ENCODE assay signal across 8 cellular contexts in genomic region chr10:111076191-111076681, GRCh38. TPM values are rescaled to one million over a fixed set of nuclear protein-coding genes. Genes with fewer than 3 reads are reported as not detected.
DNase-seq lines count a peak whose midpoint lies in the region; ATAC-seq, FAIRE-seq and TF ChIP-seq lines count a peak whose summit lies in the region.

No MANE protein-coding gene starts in this region.

- peak overlapping the region in 1 of 4 experiments; percentile 19; a peak in 2 of 7 replicates for H3K9ac ChIP-seq in H1 (replicated peaks in 1 of 4; ENCODE audit: extremely low read depth in 1 of 4, low read depth in 3 of 4, low read length in 3 of 4)
- H3K9ac ChIP-seq in mesendoderm (ENCODE audit: low read length) = peak overlapping the region; percentile 36

- no peak overlapping the region for H2AK5ac ChIP-seq in H1 (ENCODE audit: low read depth, low read length)
- H2AK5ac ChIP-seq in mesendoderm (ENCODE audit: low read length) = no peak overlapping the region

- TF ChIP-seq POLR2A in H1 (IDR thresholded peaks at IDR 0.05; ENCODE audit: control extremely low read depth in 1 of 2, low read depth in 2 of 2, low read length in 2 of 2) = no peak

- H4K91ac ChIP-seq in H1 (replicated peaks; ENCODE audit: insufficient read length, low read length) = no peak overlapping the region

- H3K4ac ChIP-seq in H1 (replicated peaks; ENCODE audit: insufficient read length, low read depth, low read length) (no peak overlapping the region), mesendoderm (ENCODE audit: low read depth, low read length) (no peak overlapping the region)

- H3K4me3 Mint-ChIP-seq in stimulated activated effector memory CD8-positive, alpha-beta T cell treated with anti-CD3 and anti-CD28 coated beads, Interleukin-12 subunit alpha, Interleukin-12 subunit beta, amount 100 ng/mL, for 72 hours = peak overlapping the region; percentile 61

- peak; percentile 87 for DNase-seq in 8988T
- peak; percentile 19 for DNase-seq in NCI-H2029 treated with DMSO at 0.1 percent for 48 hours (lab: John Stamatoyannopoulos, UW)
- DNase-seq in activated CD4-positive, alpha-beta T cell treated with anti-CD3 and anti-CD28 coated beads for 48 hours = peak; percentile 72
- DNase-seq in H1 (ENCODE audit: low read depth in 1 of 2, low spot score in 2 of 2) = peak; percentile 63 to 96
- peak; percentile 85 for DNase-seq in mesendoderm
- peak; percentile 39 to 79 for DNase-seq in stimulated activated effector memory CD8-positive, alpha-beta T cell treated with anti-CD3 and anti-CD28 coated beads, Interleukin-12 subunit alpha, Interleukin-12 subunit beta, amount 100 ng/mL, for 72 hours (ENCODE audit: low spot score in 2 of 2)

- H2BK120ac ChIP-seq in H1 (replicated peaks; ENCODE audit: low read depth, low read length) (no peak overlapping the region), mesendoderm (ENCODE audit: low read depth, low read length) (no peak overlapping the region)

- peaks cover 0 to 13% (median 0%) of the 10 kb centered on the region in 4 experiments; a peak in 1 of 8 replicates for H3K36me3 ChIP-seq in H1 (ENCODE audit: control insufficient read depth in 2 of 4, insufficient read depth in 4 of 4, low read length in 3 of 4)
- H3K36me3 ChIP-seq in mesendoderm (ENCODE audit: control insufficient read depth, insufficient read depth, low read length) = no peaks in the 10 kb centered on the region

- TF ChIP-seq RAD21 in H1 (IDR thresholded peaks at IDR 0.05 in 1 of 2, conservative IDR thresholded peaks at IDR 0.05 in 1 of 2; ENCODE audit: low read depth in 2 of 2, low read length in 2 of 2) = peak; percentile 98 to 99

- peaks cover 21% of the 10 kb centered on the region for H3K4me1 Mint-ChIP-seq in stimulated activated effector memory CD8-positive, alpha-beta T cell treated with anti-CD3 and anti-CD28 coated beads, Interleukin-12 subunit alpha, Interleukin-12 subunit beta, amount 100 ng/mL, for 72 hours

- peaks cover 0 to 2% of the 10 kb centered on the region in 2 experiments for H4K20me1 ChIP-seq in H1 (replicated peaks in 1 of 2; ENCODE audit: control insufficient read depth in 1 of 2, insufficient read depth in 2 of 2, low read length in 2 of 2)

- WGBS in H1 (ENCODE audit: extremely low coverage in 1 of 2, insufficient coverage in 1 of 2, insufficient read length in 1 of 2, insufficient replicate concordance in 2 of 2, low coverage in 1 of 2, low lambda C conversion rate in 2 of 2, missing lambda C conversion rate in 1 of 2), 2 experiments = 4% methylated on average over 24 of the region's 39 CpGs; no CpG with 5 or more reads in 1 of the 2 experiments
- no CpG with 5 or more reads among the region's 39 CpGs for WGBS in mesendoderm (ENCODE audit: extremely low coverage, insufficient coverage, low lambda C conversion rate)

- POLR2A ChIA-PET in H1 (lab: Charles Lee; ENCODE audit: partially characterized antibody) = interaction anchor here (1.4 kb wide), 1 partner anchor 65 kb away, joined by 3 read pairs; no protein-coding TSS in a partner anchor

- H3K4me3 ChIP-seq in H1 (ENCODE audit: extremely low read depth in 1 of 4, insufficient read depth in 2 of 4, low read depth in 3 of 4, low read length in 4 of 4) (peak overlapping the region; percentile 44 to 75 (median 70)), mesendoderm (ENCODE audit: low read length) (peak overlapping the region; percentile 17)

- H4K5ac ChIP-seq in H1 (ENCODE audit: insufficient read length, low read depth, low read length) (no peak overlapping the region), mesendoderm (ENCODE audit: low read length) (no peak overlapping the region)

- no peak overlapping the region for H3K27ac ChIP-seq in H1 (ENCODE audit: low read depth, low read length)
- H3K27ac ChIP-seq in mesendoderm (ENCODE audit: low read depth, low read length) = no peak overlapping the region

- H3K56ac ChIP-seq in H1 (replicated peaks; ENCODE audit: insufficient read length, low read depth, low read length) (no peak overlapping the region), mesendoderm (ENCODE audit: low read length) (peak overlapping the region; percentile 42)

- peaks cover 0 to 7% (median 2%) of the 10 kb centered on the region in 4 experiments; a peak in 4 of 7 replicates for H3K4me1 ChIP-seq in H1 (replicated peaks in 1 of 4; ENCODE audit: control insufficient read depth in 3 of 4, insufficient read depth in 4 of 4, low read length in 3 of 4)
- no peaks in the 10 kb centered on the region for H3K4me1 ChIP-seq in mesendoderm (ENCODE audit: control insufficient read depth, low read depth, low read length)

- TF ChIP-seq CTCF in GM12873 (IDR thresholded peaks at IDR 0.05; ENCODE audit: insufficient read depth, low read depth, low read length, missing control alignments) = peak; percentile 87
- TF ChIP-seq CTCF in H1 (IDR thresholded peaks at IDR 0.05; ENCODE audit: control extremely low read depth in 1 of 3, insufficient read depth in 1 of 3, low read depth in 1 of 3, low read length in 3 of 3) = peak; percentile 91 to 98 (median 98)

- H2BK12ac ChIP-seq in H1 (ENCODE audit: low read depth, low read length) = no peak overlapping the region

- H3K79me2 ChIP-seq in H1 (ENCODE audit: control insufficient read depth in 1 of 2, insufficient read depth in 2 of 2, low read length in 2 of 2) = no peaks in the 10 kb centered on the region
- no peaks in the 10 kb centered on the region for H3K79me2 ChIP-seq in mesendoderm (ENCODE audit: control insufficient read depth, insufficient read depth, low read length)

- no peaks in the 10 kb centered on the region for H3K9me3 Mint-ChIP-seq in stimulated activated effector memory CD8-positive, alpha-beta T cell treated with anti-CD3 and anti-CD28 coated beads, Interleukin-12 subunit alpha, Interleukin-12 subunit beta, amount 100 ng/mL, for 72 hours

- H3K9me3 ChIP-seq in H1 (ENCODE audit: insufficient read depth in 2 of 2, low read depth in 1 of 2, low read length in 1 of 2) = peaks cover 0 to 14% of the 10 kb centered on the region in 2 experiments; a peak in 1 of 4 replicates

- peak overlapping the region; percentile 48 to 88 for H3K4me2 ChIP-seq in H1 (ENCODE audit: insufficient read depth in 1 of 2, low read depth in 2 of 2, low read length in 2 of 2)
- peak overlapping the region; percentile 91 for H3K4me2 ChIP-seq in mesendoderm (ENCODE audit: low read length)

- no peak; a peak in 1 of 3 replicates for TF ChIP-seq EP300 in H1 (IDR thresholded peaks at IDR 0.05; ENCODE audit: borderline replicate concordance in 1 of 2, low read depth in 2 of 2, low read length in 2 of 2)

- H3K23ac ChIP-seq in H1 (ENCODE audit: insufficient read length) (no peak overlapping the region), mesendoderm (ENCODE audit: low read length) (no peak overlapping the region)

- no peak overlapping the region for H2BK20ac ChIP-seq in H1 (ENCODE audit: low read length)

- H3K14ac ChIP-seq in H1 (ENCODE audit: insufficient read length) = no peak overlapping the region

- H3K23me2 ChIP-seq in H1 (ENCODE audit: low read depth, low read length) = no peaks in the 10 kb centered on the region; the same call in 1 of the 2 replicates

- FAIRE-seq in H1 (lab: Jason Lieb, UNC) = no peak

- peak; percentile 58 for ATAC-seq in HG02840 (IDR thresholded peaks at IDR 0.05; ENCODE audit: low FRiP score, unreplicated experiment)
- peak; percentile 66 for ATAC-seq in stimulated activated effector memory CD8-positive, alpha-beta T cell treated with anti-CD3 and anti-CD28 coated beads, Interleukin-12 subunit alpha, Interleukin-12 subunit beta, amount 100 ng/mL, for 72 hours

- H4K8ac ChIP-seq in H1 (ENCODE audit: extremely low read depth, insufficient read depth, low read length) (no peak overlapping the region), mesendoderm (ENCODE audit: low read depth, low read length) (no peak overlapping the region)

- H2AFZ ChIP-seq in H1 (ENCODE audit: low read length) = 0 out of 2 replicates have a peak overlapping the region, but pooled peaks have one; percentile 97

- H3K27me3 ChIP-seq in H1 (replicated peaks in 1 of 4; ENCODE audit: control insufficient read depth in 3 of 4, extremely low read depth in 1 of 4, insufficient read depth in 3 of 4, low read length in 3 of 4) (peaks cover 12 to 27% (median 24%) of the 10 kb centered on the region in 4 experiments), mesendoderm (ENCODE audit: insufficient read depth, low read length, poor library complexity) (peaks cover 7% of the 10 kb centered on the region)

- H3K18ac ChIP-seq in H1 (ENCODE audit: extremely low read depth, low read length) (no peak overlapping the region; the same call in 1 of the 2 replicates), mesendoderm (ENCODE audit: low read length) (no peak overlapping the region)

- CTCF ChIA-PET in H1 (lab: Charles Lee; ENCODE audit: partially characterized antibody) = interaction anchor here (0.6 to 6.8 kb wide), 86 partner anchors 9 to 1062 kb away, joined by 3 to 83 read pairs (median 4); no protein-coding TSS in a partner anchor

- H2BK15ac ChIP-seq in H1 (ENCODE audit: low read length) (no peak overlapping the region; the same call in 1 of the 2 replicates), mesendoderm (replicated peaks; ENCODE audit: low read depth) (no peak overlapping the region)

- no peaks in the 10 kb centered on the region for H3K79me1 ChIP-seq in H1 (ENCODE audit: low read depth, low read length)
- no peaks in the 10 kb centered on the region for H3K79me1 ChIP-seq in mesendoderm (ENCODE audit: low read length)

- H3K27ac Mint-ChIP-seq in stimulated activated effector memory CD8-positive, alpha-beta T cell treated with anti-CD3 and anti-CD28 coated beads, Interleukin-12 subunit alpha, Interleukin-12 subunit beta, amount 100 ng/mL, for 72 hours = no peak overlapping the region

- H3K36me3 Mint-ChIP-seq in stimulated activated effector memory CD8-positive, alpha-beta T cell treated with anti-CD3 and anti-CD28 coated beads, Interleukin-12 subunit alpha, Interleukin-12 subunit beta, amount 100 ng/mL, for 72 hours = no peaks in the 10 kb centered on the region

- H2BK5ac ChIP-seq in H1 (ENCODE audit: low read depth, low read length) (no peak overlapping the region), mesendoderm (ENCODE audit: low read length) (no peak overlapping the region)

TF ChIP-seq in H1, 55 proteins besides CTCF, POLR2A, EP300 and RAD21 (continues in another document):
- TF ChIP-seq EGR1 (IDR thresholded peaks at IDR 0.05; ENCODE audit: borderline replicate concordance, low read depth, low read length) = no peak
- TF ChIP-seq CBX8 (IDR thresholded peaks at IDR 0.05; ENCODE audit: borderline replicate concordance, low read depth, low read length) = no peak
- no peak for TF ChIP-seq CEBPB (IDR thresholded peaks at IDR 0.05; ENCODE audit: low read depth, low read length)

RNA-seq across cellular contexts. Expression of gene ADRA2A, which starts 0.6 kb away (rescaled TPM):
- total RNA-seq in H1 (2021; fragmentation: NEBNext Ultra II Directional; extraction: Animal tissue kit (Norgen Biotek cat#: 25700)) = 5.9 and 7.3 TPM in 2 replicates
- 6.2 and 7.6 TPM in 2 replicates for polyA plus RNA-seq in H1 (2011; rRNA removed)
- 3.6 TPM for polyA plus RNA-seq in H1 (2011; cell fraction: cytosol; rRNA removed)
- 4.1 TPM for polyA plus RNA-seq in H1 (2011; cell fraction: nucleus; rRNA removed)
- polyA plus RNA-seq in H1 (2012, experiment 1 of 2) = 3.0 to 5.4 TPM (median 4.6 TPM) in 4 replicates
- 4.8 TPM for polyA plus RNA-seq in H1 (2012, experiment 2 of 2)
- polyA plus RNA-seq in H1 (2013, experiment 1 of 2) = 1.8 TPM
- polyA plus RNA-seq in H1 (2013, experiment 2 of 2) = 1.4 TPM
- 3.2 and 4.5 TPM in 2 replicates for polyA minus RNA-seq in H1 (2011; rRNA and poly(A)+ RNA removed)
- polyA minus RNA-seq in H1 (2011; cell fraction: cytosol; rRNA and poly(A)+ RNA removed) = 5.2 TPM
- polyA minus RNA-seq in H1 (2011; cell fraction: nucleus; rRNA and poly(A)+ RNA removed) = 6.1 TPM
- 0.73 TPM for polyA plus RNA-seq in mesendoderm (2013, experiment 1 of 2)
- polyA plus RNA-seq in mesendoderm (2013, experiment 2 of 2) = 0.74 TPM

Comparison
In these comparisons a context has a peak if more than half of its experiments do, and no peak if none do; other contexts are left out.
1. DNase-seq: peak in every context shown above with its lines; median percentile 87 in 8988T; 85 in mesendoderm; 80 in H1; 72 in activated CD4-positive, alpha-beta T cell treated with anti-CD3 and anti-CD28 coated beads for 48 hours; 59 in stimulated activated effector memory CD8-positive, alpha-beta T cell treated with anti-CD3 and anti-CD28 coated beads, Interleukin-12 subunit alpha, Interleukin-12 subunit beta, amount 100 ng/mL, for 72 hours; 19 in NCI-H2029 treated with DMSO at 0.1 percent for 48 hours.